Comparison of ENCODE assay signal across 10 cellular contexts in the genomic region with DNA sequence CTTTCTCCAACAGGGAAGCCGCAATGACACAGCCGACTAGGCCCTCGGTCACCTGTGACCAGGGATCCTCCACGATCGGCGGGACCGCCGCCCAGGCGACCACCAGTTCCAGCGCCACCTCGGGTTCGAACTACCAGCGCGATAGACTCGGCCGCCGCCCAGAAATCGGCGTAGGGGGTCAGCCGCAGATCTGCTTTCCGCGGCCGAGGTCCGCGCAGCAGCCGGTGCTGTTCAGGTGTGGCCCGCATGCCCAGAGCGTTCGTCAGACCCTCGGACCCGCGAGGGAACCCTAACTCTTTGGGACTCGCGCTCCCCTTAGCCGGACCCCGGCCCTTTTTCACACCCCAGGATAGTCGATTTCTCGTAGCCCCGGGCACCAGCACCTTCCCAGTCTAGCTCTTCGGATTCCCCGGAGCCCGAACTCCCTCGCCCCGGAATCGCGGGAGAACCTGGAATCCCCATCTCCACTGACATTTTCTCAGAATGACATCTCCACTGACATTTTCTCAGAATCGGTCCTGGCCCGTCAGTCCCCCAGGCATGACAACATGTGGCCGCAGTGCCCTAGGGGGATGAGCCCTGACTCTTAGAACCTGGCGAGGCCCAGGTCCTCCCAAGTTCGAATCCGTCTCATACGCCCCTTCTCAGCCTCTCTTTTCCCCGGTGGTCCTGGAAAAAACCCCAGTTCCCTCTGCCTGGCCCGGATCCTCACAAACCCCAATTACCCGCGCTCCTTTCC. TPM values are rescaled to one million over a fixed set of nuclear protein-coding genes. Genes with fewer than 3 reads are reported as not detected.
DNase-seq lines count a peak whose midpoint lies in the region; ATAC-seq and TF ChIP-seq lines count a peak whose summit lies in the region.
"Had no signal": no experiment of that assay in that cellular context is flagged by ENCODE, and none has a peak within 500 bp of the region (broad histone marks: within the 10 kb centered on the region; RNA-seq: fewer than 3 reads in every experiment).

No MANE protein-coding gene starts in this region.

- DNase-seq in heart right ventricle (peak in 1 of 2 donors; percentile 14), Right ventricle myocardium inferior (ENCODE audit: missing footprints) (no peak), colonic mucosa (peak; percentile 33), upper lobe of right lung (no peak), NCI-H510A treated with DMSO at 0.1 percent for 48 hours (lab: John Stamatoyannopoulos, UW) (no peak)

- peaks cover 0 to 37% (median 7%) of the 10 kb centered on the region in 7 donors for H3K27me3 ChIP-seq in heart right ventricle
- no peaks in the 10 kb centered on the region for H3K27me3 ChIP-seq in colonic mucosa
- H3K27me3 ChIP-seq in mucosa of stomach (ENCODE audit: control insufficient read depth, insufficient read depth, low read length) = peaks cover 12% of the 10 kb centered on the region
- peaks cover 11% of the 10 kb centered on the region for H3K27me3 ChIP-seq in upper lobe of right lung

- H3K9ac ChIP-seq in colonic mucosa (ENCODE audit: low read depth in 2 of 2, low read length in 2 of 2) = peak overlapping the region; percentile 89 to 99
- H3K9ac ChIP-seq in mucosa of stomach (ENCODE audit: low read length) = peak overlapping the region; percentile 65

- H3K36me3 ChIP-seq in heart right ventricle = no peaks in the 10 kb centered on the region
- no peaks in the 10 kb centered on the region for H3K36me3 ChIP-seq in colonic mucosa
- no peaks in the 10 kb centered on the region for H3K36me3 ChIP-seq in mucosa of stomach (ENCODE audit: control insufficient read depth, insufficient read depth, low read length)
- no peaks in the 10 kb centered on the region for H3K36me3 ChIP-seq in upper lobe of right lung

- H3K4me3 ChIP-seq in heart right ventricle (peak overlapping the region; percentile 33 to 76 (median 62)), colonic mucosa (peak overlapping the region; percentile 72), mucosa of stomach (ENCODE audit: low read length) (peak overlapping the region; percentile 51), upper lobe of right lung (peak overlapping the region; percentile 47)

- intact Hi-C loops in heart right ventricle (cut with DNase I) = loop anchor here in 2 of 10 donors (5.0 kb wide), 1 partner anchor 46 kb away; no protein-coding TSS in a partner anchor
- intact Hi-C loops in Right ventricle myocardium inferior (cut with DNase I) = no loop called here
- intact Hi-C loops in colonic mucosa (cut with DNase I) = no loop called here
- intact Hi-C loops in upper lobe of right lung (cut with DNase I) = no loop called here

- TF ChIP-seq CTCF in heart right ventricle (IDR thresholded peaks at IDR 0.05) (no peak), colonic mucosa (IDR thresholded peaks at IDR 0.05) (no peak), upper lobe of right lung (IDR thresholded peaks at IDR 0.05) (no peak)

- ATAC-seq in heart right ventricle = peak in 2 of 8 donors; percentile 4 to 14
- ATAC-seq in Right ventricle myocardium inferior = no peak
- ATAC-seq in upper lobe of right lung = no peak
- no peak for ATAC-seq in GM19463 (IDR thresholded peaks at IDR 0.05; ENCODE audit: unreplicated experiment)
- ATAC-seq in HG03354 (IDR thresholded peaks at IDR 0.05; ENCODE audit: poor library complexity, severe bottlenecking, unreplicated experiment) = no peak

- 31 to 35% methylated on average over 57 of the region's 57 CpGs for WGBS in heart right ventricle, 2 donors

- peak overlapping the region in 1 of 10 donors; percentile 53 for H3K27ac ChIP-seq in heart right ventricle
- H3K27ac ChIP-seq in colonic mucosa = peak overlapping the region; percentile 84
- no peak overlapping the region for H3K27ac ChIP-seq in upper lobe of right lung

- H3K9me3 ChIP-seq in heart right ventricle (no peaks in the 10 kb centered on the region), colonic mucosa (no peaks in the 10 kb centered on the region), mucosa of stomach (ENCODE audit: control insufficient read depth, low read length) (no peaks in the 10 kb centered on the region), upper lobe of right lung (no peaks in the 10 kb centered on the region)

- H3K4me1 ChIP-seq in heart right ventricle = peaks cover 0 to 17% (median 13%) of the 10 kb centered on the region in 9 donors
- peaks cover 6% of the 10 kb centered on the region for H3K4me1 ChIP-seq in colonic mucosa
- H3K4me1 ChIP-seq in mucosa of stomach (ENCODE audit: control insufficient read depth, insufficient read depth, low read length) = peaks cover 4% of the 10 kb centered on the region
- H3K4me1 ChIP-seq in upper lobe of right lung = peaks cover 8% of the 10 kb centered on the region

RNA-seq across cellular contexts. Expression of gene C5orf52, which starts 0.4 kb away (rescaled TPM):
- total RNA-seq in heart right ventricle (not detected), Right ventricle myocardium inferior (not detected), colonic mucosa (1 to 10 TPM; 5.5 to 5.7 TPM), upper lobe of right lung (not detected)
- not detected for polyA plus RNA-seq in heart right ventricle
- total RNA-seq: Daoy, NCI-H460 had no signal

RNA-seq across cellular contexts. Expression of gene SOX30, which starts 19.5 kb away (rescaled TPM):
- total RNA-seq in heart right ventricle = under 1 TPM in 7 of 10 donors, not detected in 3; 0.12 to 0.21 (median 0.17) TPM
- under 1 TPM in 1 of 2 donors, not detected in 1; 0.04 TPM for polyA plus RNA-seq in heart right ventricle
- 0.19 TPM for total RNA-seq in Right ventricle myocardium inferior
- under 1 TPM; 0.08 to 0.42 TPM for total RNA-seq in colonic mucosa
- 0.12 TPM for total RNA-seq in upper lobe of right lung
- total RNA-seq: NCI-H460 had no signal

RNA-seq across cellular contexts. Expression of gene THG1L, which starts 59.5 kb away (rescaled TPM):
- total RNA-seq in heart right ventricle = 1 to 10 TPM; 3.4 to 9.5 (median 6.2) TPM
- 10 to 100 TPM in 1 of 2 donors, 1 to 10 TPM in 1; 6.4 to 11.9 TPM for polyA plus RNA-seq in heart right ventricle
- 3.9 TPM for total RNA-seq in Right ventricle myocardium inferior
- 10 to 100 TPM; 15.9 to 23.2 TPM for total RNA-seq in colonic mucosa
- 8.4 TPM for total RNA-seq in upper lobe of right lung
